9 cellular contexts compared by ENCODE assay signal in the genomic region with DNA sequence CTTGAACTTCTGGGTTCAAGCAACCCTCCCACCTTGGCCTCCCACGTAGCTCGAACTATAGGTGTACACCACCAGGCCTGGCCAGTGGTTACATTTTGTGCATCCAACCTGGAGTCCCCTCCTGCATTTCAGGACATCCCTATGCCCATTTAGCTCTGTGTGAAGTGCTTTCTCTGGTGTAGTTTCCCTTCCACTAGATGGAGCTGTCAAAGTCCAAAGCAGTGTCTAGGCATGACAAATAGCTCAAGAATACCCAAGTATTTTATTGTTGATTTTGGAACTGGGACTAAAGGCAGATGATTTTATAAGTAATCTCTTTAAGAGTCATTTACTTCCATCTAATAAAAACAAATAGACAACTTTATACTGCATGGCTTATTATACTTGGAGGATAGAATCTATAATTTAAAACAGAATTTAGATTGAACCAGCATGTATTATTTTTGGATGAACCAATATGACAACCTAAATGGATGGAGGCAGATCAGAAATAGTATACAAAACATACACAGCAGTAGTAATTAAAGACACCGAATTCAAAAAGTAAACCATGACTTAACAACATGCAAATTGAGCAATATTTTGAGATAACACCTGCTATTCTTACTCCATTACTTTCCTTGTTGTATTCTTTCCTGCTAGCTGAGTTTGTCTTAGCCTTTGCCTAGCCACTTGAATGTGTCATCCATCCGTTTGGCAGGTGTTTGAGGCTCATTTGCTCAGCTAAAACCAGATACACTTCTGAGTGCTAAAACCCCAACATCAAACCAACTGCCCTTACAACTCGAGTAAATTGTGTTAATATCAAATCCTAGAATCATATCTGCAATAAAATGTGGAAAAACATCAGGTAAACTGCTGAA. TPM values are rescaled to one million over a fixed set of nuclear protein-coding genes. Genes with fewer than 3 reads are reported as not detected.
DNase-seq lines count a peak whose midpoint lies in the region; ATAC-seq, FAIRE-seq and TF ChIP-seq lines count a peak whose summit lies in the region.
"Had no signal": no experiment of that assay in that cellular context is flagged by ENCODE, and none has a peak within 500 bp of the region (broad histone marks: within the 10 kb centered on the region; RNA-seq: fewer than 3 reads in every experiment).

No MANE protein-coding gene starts in this region.

- no peak overlapping the region for H3K4me3 ChIP-seq in cardiac fibroblast (replicated peaks in 1 of 2; ENCODE audit: low read depth in 2 of 2, low read length in 2 of 2)

- peaks cover 7% of the 10 kb centered on the region for H3K36me3 Mint-ChIP-seq in natural killer cell

- no peaks in the 10 kb centered on the region for H3K9me3 Mint-ChIP-seq in natural killer cell
- H3K9me3 Mint-ChIP-seq: T-helper 1 cell treated with Interleukin-12 subunit alpha and Interleukin-12 subunit beta and Interleukin-4 antibody, amounts not matched to agents 30 μg/mL and 1 μg/mL, for 36 hours had no signal

- peaks cover 11 to 12% of the 10 kb centered on the region in 2 donors for H3K4me1 Mint-ChIP-seq in natural killer cell

- peak overlapping the region; percentile 55 to 62 for H3K27ac Mint-ChIP-seq in natural killer cell
- H3K27ac Mint-ChIP-seq: T-helper 1 cell treated with Interleukin-12 subunit alpha and Interleukin-12 subunit beta and Interleukin-4 antibody, amounts not matched to agents 30 μg/mL and 1 μg/mL, for 36 hours had no signal

- peak; percentile 68 for DNase-seq in AG20443 (ENCODE audit: low spot score)
- DNase-seq in NCI-H2196 treated with DMSO at 0.1 percent for 48 hours (lab: John Stamatoyannopoulos, UW; ENCODE audit: unreplicated experiment), result peak; percentile 16
- peak; percentile 66 to 80 for DNase-seq in cardiac fibroblast (ENCODE audit: low read depth in 2 of 2)
- no peak for DNase-seq in natural killer cell
- DNase-seq in stimulated activated CD4-positive, alpha-beta T cell treated with anti-CD3 and anti-CD28 coated beads, Interleukin-12 subunit alpha, Interleukin-12 subunit beta, amount 100 ng/mL, for 4 hours, result no peak

- ATAC-seq in natural killer cell (peak; percentile 53 to 71 (median 70)), HG02623 (IDR thresholded peaks at IDR 0.05; ENCODE audit: unreplicated experiment) (no peak), HG02610 (IDR thresholded peaks at IDR 0.05; ENCODE audit: unreplicated experiment) (no peak)

- H3K4me3 Mint-ChIP-seq in natural killer cell, result no peak overlapping the region
- H3K4me3 Mint-ChIP-seq: T-helper 1 cell treated with Interleukin-12 subunit alpha and Interleukin-12 subunit beta and Interleukin-4 antibody, amounts not matched to agents 30 μg/mL and 1 μg/mL, for 36 hours had no signal

- peak; percentile 85 for FAIRE-seq in G401.6 (lab: Jason Lieb, UNC)

- TF ChIP-seq CTCF in cardiac fibroblast (IDR thresholded peaks at IDR 0.05; ENCODE audit: low read depth, low read length) (peak; percentile 63), natural killer cell (IDR thresholded peaks at IDR 0.05) (no peak)

- H3K27me3 Mint-ChIP-seq in natural killer cell (ENCODE audit: low read depth in 2 of 2), result no peaks in the 10 kb centered on the region

- intact Hi-C loops in natural killer cell (cut with micrococcal nuclease), result loop anchor here (1.0 to 2.0 kb wide), 2 partner anchors 73 to 181 kb away; no protein-coding TSS in a partner anchor

RNA-seq across cellular contexts. Expression of gene EIF4ENIF1, which starts 37.7 kb away (rescaled TPM):
- total RNA-seq in natural killer cell, result 10 to 100 TPM; 31.1 to 41.7 (median 41.2) TPM

RNA-seq across cellular contexts. Expression of gene SFI1, which starts 44.4 kb away (rescaled TPM):
- total RNA-seq in natural killer cell, result 100 to 1,000 TPM; 208 to 225 (median 217) TPM

RNA-seq across cellular contexts. Expression of gene DRG1, which starts 52.5 kb away (rescaled TPM):
- 10 to 100 TPM; 50.2 to 60.3 (median 55.4) TPM for total RNA-seq in natural killer cell

Comparison
In these comparisons a context has a peak if more than half of its experiments do, and no peak if none do; other contexts are left out.
1. DNase-seq: peak in AG20443 (single experiment), NCI-H2196 treated with DMSO at 0.1 percent for 48 hours (single experiment) and cardiac fibroblast (2 of 2); none in natural killer cell (single experiment) and stimulated activated CD4-positive, alpha-beta T cell treated with anti-CD3 and anti-CD28 coated beads, Interleukin-12 subunit alpha, Interleukin-12 subunit beta, amount 100 ng/mL, for 4 hours (single experiment).
2. ATAC-seq: peak in natural killer cell (3 of 3); none in HG02623 (single experiment) and HG02610 (single experiment).